8 cellular contexts compared by ENCODE assay signal in the genomic region with DNA sequence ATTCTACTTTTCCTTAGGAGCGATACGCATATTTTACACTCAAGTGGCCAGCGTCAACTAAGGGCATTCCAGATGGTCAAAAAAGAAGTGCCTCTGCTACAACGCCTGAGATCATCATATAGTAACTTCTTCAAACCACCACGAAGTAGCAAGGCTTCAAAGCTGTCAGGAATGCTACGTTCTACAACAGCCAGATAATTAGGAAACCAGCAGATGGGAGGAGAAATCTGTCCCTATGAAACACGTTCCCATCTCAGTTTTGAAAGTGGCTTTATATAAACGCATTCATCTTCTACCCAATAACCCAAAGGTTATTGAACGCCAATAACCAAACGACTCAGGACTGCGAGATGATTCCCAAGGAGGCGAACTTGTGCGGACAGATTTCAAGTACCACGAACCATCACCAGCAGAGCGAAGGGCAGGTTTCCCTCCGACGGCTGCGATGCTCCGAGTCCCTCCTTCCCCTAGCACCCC. TPM values are rescaled to one million over a fixed set of nuclear protein-coding genes. Genes with fewer than 3 reads are reported as not detected.
DNase-seq lines count a peak whose midpoint lies in the region; ATAC-seq and TF ChIP-seq lines count a peak whose summit lies in the region.

No MANE protein-coding gene starts in this region.

- H3K9me3 Mint-ChIP-seq in mesothelial cell of epicardium = no peaks in the 10 kb centered on the region

- ATAC-seq in left cardiac atrium (no peak), aorta (ENCODE audit: low FRiP score) (no peak), HG02870 (IDR thresholded peaks at IDR 0.05; ENCODE audit: unreplicated experiment) (no peak), HG03457 (IDR thresholded peaks at IDR 0.05; ENCODE audit: unreplicated experiment) (no peak)

- H3K36me3 ChIP-seq in left ventricle myocardium inferior (no peaks in the 10 kb centered on the region), aorta (ENCODE audit: control insufficient read depth in 1 of 2, insufficient read depth in 2 of 2, low read length in 1 of 2) (no peaks in the 10 kb centered on the region)

- no peak for TF ChIP-seq CTCF in left ventricle myocardium inferior (IDR thresholded peaks at IDR 0.05; ENCODE audit: borderline replicate concordance)
- TF ChIP-seq CTCF in choroid plexus epithelial cell (conservative IDR thresholded peaks at IDR 0.05; ENCODE audit: low read depth, low read length) = no peak
- TF ChIP-seq CTCF in mesothelial cell of epicardium (IDR thresholded peaks at IDR 0.05; ENCODE audit: unreplicated experiment) = no peak

- 23% methylated on average over 19 of the region's 19 CpGs for WGBS in aorta, 2 donors

- H3K27ac ChIP-seq in left ventricle myocardium inferior (replicated peaks) = peak overlapping the region; percentile 93
- H3K27ac ChIP-seq in aorta (ENCODE audit: low read depth in 1 of 2, low read length in 2 of 2) = no peak overlapping the region

- DNase-seq in left ventricle myocardium inferior (no peak), left cardiac atrium (no peak), NCI-H524 (lab: John Stamatoyannopoulos, UW) (peak; percentile 49 to 79), choroid plexus epithelial cell (ENCODE audit: low read depth) (peak; percentile 60), mesothelial cell of epicardium (ENCODE audit: low spot score in 2 of 2, unreplicated experiment in 2 of 2) (no peak), aorta (no peak)

- intact Hi-C loops in left ventricle myocardium inferior (cut with micrococcal nuclease) = no loop called here
- intact Hi-C loops in left cardiac atrium (cut with DNase I) = no loop called here
- intact Hi-C loops in aorta (cut with DNase I) = no loop called here

- H3K4me3 Mint-ChIP-seq in mesothelial cell of epicardium = peak overlapping the region; percentile 80

- H3K4me1 ChIP-seq in left ventricle myocardium inferior (peaks cover 25% of the 10 kb centered on the region), aorta (ENCODE audit: control insufficient read depth in 1 of 2, insufficient read depth in 2 of 2, low read length in 2 of 2) (no peaks in the 10 kb centered on the region)

- H3K4me3 ChIP-seq in left ventricle myocardium inferior (peak overlapping the region; percentile 87), choroid plexus epithelial cell (ENCODE audit: low read depth, low read length) (peak overlapping the region; percentile 89), aorta (ENCODE audit: low read length in 2 of 2) (peak overlapping the region; percentile 70 to 76)

- H3K9me3 ChIP-seq in left ventricle myocardium inferior (replicated peaks) (no peaks in the 10 kb centered on the region), aorta (ENCODE audit: control insufficient read depth, low read length) (no peaks in the 10 kb centered on the region)

- peak overlapping the region; percentile 91 for H3K27ac Mint-ChIP-seq in mesothelial cell of epicardium

- H3K36me3 Mint-ChIP-seq in mesothelial cell of epicardium = peaks cover 10% of the 10 kb centered on the region

- no peaks in the 10 kb centered on the region for H3K27me3 ChIP-seq in left ventricle myocardium inferior (ENCODE audit: low read depth)
- no peaks in the 10 kb centered on the region for H3K27me3 ChIP-seq in aorta (ENCODE audit: control insufficient read depth in 1 of 2, insufficient read depth in 2 of 2, low read length in 1 of 2)

- peaks cover 12% of the 10 kb centered on the region for H3K4me1 Mint-ChIP-seq in mesothelial cell of epicardium

- no peaks in the 10 kb centered on the region for H3K27me3 Mint-ChIP-seq in mesothelial cell of epicardium (ENCODE audit: low read depth)

RNA-seq across cellular contexts. Expression of a gene that starts 1.2 kb away (rescaled TPM):
- total RNA-seq in left ventricle myocardium inferior (23.2 TPM), left cardiac atrium (10 to 100 TPM; 22.6 to 30.2 TPM), mesothelial cell of epicardium (47.1 to 58.0 TPM (median 51.7 TPM) in 3 replicates), aorta (10 to 100 TPM; 31.6 to 32.3 TPM)
- polyA plus RNA-seq in aorta = 10 to 100 TPM; 26.2 to 26.7 TPM

RNA-seq across cellular contexts. Expression of a gene that starts 18.1 kb away (rescaled TPM):
- 0.41 TPM for total RNA-seq in left ventricle myocardium inferior
- total RNA-seq in left cardiac atrium = 1 to 10 TPM in 1 of 2 donors, under 1 TPM in 1; 0.73 to 1.6 TPM
- total RNA-seq in mesothelial cell of epicardium = 13.7 to 15.5 TPM (median 13.7 TPM) in 3 replicates
- total RNA-seq in aorta = 1 to 10 TPM; 1.2 to 1.5 TPM
- 1 to 10 TPM in 1 of 2 donors, under 1 TPM in 1; 0.28 to 1.3 TPM for polyA plus RNA-seq in aorta

Comparison
In these comparisons a context has a peak if more than half of its experiments do, and no peak if none do; other contexts are left out.
1. DNase-seq: peak in NCI-H524 (2 of 2) and choroid plexus epithelial cell (single experiment); none in left ventricle myocardium inferior (single experiment), left cardiac atrium (single experiment), mesothelial cell of epicardium (0 of 2) and aorta (0 of 2).
2. Peak in every context shown above with its lines, with median percentiles within 50 percentile points of each other: H3K4me3 ChIP-seq.